In the genomic region with DNA sequence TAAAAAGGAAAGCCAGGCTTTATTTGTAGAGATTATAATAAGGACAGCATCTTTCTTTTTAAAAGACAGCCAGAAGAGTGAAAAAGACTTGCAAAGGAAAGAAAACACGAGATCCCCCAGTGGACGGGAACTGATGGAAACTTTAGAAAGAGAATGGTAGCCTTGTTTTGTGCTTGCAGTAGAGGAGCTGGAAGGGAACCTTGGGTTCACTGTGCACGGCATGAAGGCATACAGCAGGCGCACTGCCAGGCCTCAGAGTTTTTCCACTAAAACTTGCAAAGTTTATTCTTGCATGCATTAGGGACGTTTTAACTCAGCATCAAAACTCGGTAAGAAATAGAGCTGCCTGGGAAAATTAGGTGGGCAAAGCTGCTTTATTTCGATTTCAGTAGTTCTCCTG, we compare ENCODE assay signal across 15 cellular contexts.
DNase-seq lines count a peak whose midpoint lies in the region; ATAC-seq and TF ChIP-seq lines count a peak whose summit lies in the region.
"Had no signal": no experiment of that assay in that cellular context is flagged by ENCODE, and none has a peak within 500 bp of the region (broad histone marks: within the 10 kb centered on the region; RNA-seq: fewer than 3 reads in every experiment).

No MANE protein-coding gene starts in this region.

- DNase-seq in H9 (no peak), esophagus muscularis mucosa (ENCODE audit: extremely low spot score) (peak; percentile 77), neural crest cell (ENCODE audit: low read depth, low spot score) (no peak), NCI-H1694 treated with DMSO at 0.1 percent for 48 hours (lab: John Stamatoyannopoulos, UW) (no peak), body of pancreas (no peak), NCI-H345 (lab: John Stamatoyannopoulos, UW) (no peak)
- DNase-seq in activated naive CD4-positive, alpha-beta T cell (lab: John Stamatoyannopoulos, UW): no peak
- DNase-seq: BE2C; CD4-positive, alpha-beta memory T cell; DMS79; GDM1; GOT3; HCEC 1CT; HFFc6 had no signal

- no peak overlapping the region for H4K8ac ChIP-seq in H9 (replicated peaks; ENCODE audit: insufficient read length, low read depth, low read length)

- no peak overlapping the region for H2BK15ac ChIP-seq in H9 (ENCODE audit: low read depth, low read length)

- H2BK12ac ChIP-seq in H9 (ENCODE audit: insufficient read length, low read depth, low read length): no peak overlapping the region

- no peak overlapping the region for H2BK20ac ChIP-seq in H9 (ENCODE audit: low read depth, low read length, poor library complexity, severe bottlenecking)

- no peak overlapping the region for H3K4me2 ChIP-seq in H9 (ENCODE audit: insufficient read depth, insufficient read length, low read length)

- H3K14ac ChIP-seq in H9 (ENCODE audit: insufficient read depth, low read length): no peak overlapping the region

- H3K27me3 Mint-ChIP-seq in H9 (ENCODE audit: low read depth) (no peaks in the 10 kb centered on the region; the same call in 1 of the 2 replicates), neural crest cell (ENCODE audit: low read depth) (no peaks in the 10 kb centered on the region)
- H3K27me3 Mint-ChIP-seq: CD4-positive, alpha-beta memory T cell had no signal

- H3K79me2 ChIP-seq in H9 (ENCODE audit: insufficient read depth, low read length): no peaks in the 10 kb centered on the region

- no peak overlapping the region for H3K4ac ChIP-seq in H9 (ENCODE audit: low read depth, low read length)

- no CpG with 5 or more reads among the region's 7 CpGs for WGBS in H9 (ENCODE audit: extremely low coverage, insufficient read length, low lambda C conversion rate)
- WGBS in esophagus muscularis mucosa: 64% methylated on average over 7 of the region's 7 CpGs
- WGBS in body of pancreas, 2 donors: 60 to 72% methylated on average over 7 of the region's 7 CpGs

- no peak overlapping the region for H3T11ph ChIP-seq in H9 (ENCODE audit: low read length)

- H3K27ac ChIP-seq in H9 (ENCODE audit: insufficient read length, low read depth, low read length) (no peak overlapping the region), esophagus muscularis mucosa (replicated peaks in 1 of 4) (no peak overlapping the region), body of pancreas (no peak overlapping the region)
- H3K27ac ChIP-seq: C4-2B had no signal

- H3K9ac ChIP-seq in H9 (ENCODE audit: extremely low read depth, insufficient read length, low read length): no peak overlapping the region

- H3K4me1 Mint-ChIP-seq in H9: peaks cover 9 to 10% of the 10 kb centered on the region in 2 experiments
- peaks cover 16% of the 10 kb centered on the region for H3K4me1 Mint-ChIP-seq in neural crest cell
- H3K4me1 Mint-ChIP-seq: CD4-positive, alpha-beta memory T cell had no signal

- H3K36me3 Mint-ChIP-seq in H9 (ENCODE audit: insufficient read depth in 1 of 3, low read depth in 3 of 3) (0 out of 7 replicates have a peak, but pooled peaks cover 0 to 7% (median 2%) of the 10 kb centered on the region in 3 experiments), neural crest cell (ENCODE audit: low read depth) (peaks cover 2% of the 10 kb centered on the region)
- H3K36me3 Mint-ChIP-seq: CD4-positive, alpha-beta memory T cell had no signal

- H3K56ac ChIP-seq in H9 (ENCODE audit: insufficient read length, low read depth, low read length): no peak overlapping the region

- H3K27me3 ChIP-seq in H9 (ENCODE audit: insufficient read depth, low read length) (no peaks in the 10 kb centered on the region), esophagus muscularis mucosa (no peaks in the 10 kb centered on the region), body of pancreas (no peaks in the 10 kb centered on the region)
- H3K27me3 ChIP-seq: BE2C had no signal

- H3K18ac ChIP-seq in H9 (ENCODE audit: insufficient read length, low read depth, low read length): no peak overlapping the region

- TF ChIP-seq EP300 in esophagus muscularis mucosa (IDR thresholded peaks at IDR 0.05): no peak

- no peak overlapping the region for H2BK5ac ChIP-seq in H9 (ENCODE audit: insufficient read length, low read length)

- H3K79me1 ChIP-seq in H9 (ENCODE audit: insufficient read depth, low read depth, low read length, poor library complexity, severe bottlenecking): no peaks in the 10 kb centered on the region

- ATAC-seq in body of pancreas: no peak

- H3K27ac Mint-ChIP-seq in H9: peak overlapping the region in 1 of 3 experiments; percentile 44; a peak in 1 of 7 replicates
- H3K27ac Mint-ChIP-seq in neural crest cell (ENCODE audit: unreplicated experiment): peak overlapping the region; percentile 76
- H3K27ac Mint-ChIP-seq: CD4-positive, alpha-beta memory T cell; HFFc6 had no signal

- no peak overlapping the region for H3K23ac ChIP-seq in H9 (ENCODE audit: insufficient read length, low read depth, low read length)

- no peak overlapping the region for H3K4me3 ChIP-seq in esophagus muscularis mucosa
- H3K4me3 ChIP-seq in body of pancreas: no peak overlapping the region

- TF ChIP-seq CTCF in H9 (conservative IDR thresholded peaks at IDR 0.05) (no peak), esophagus muscularis mucosa (IDR thresholded peaks at IDR 0.05) (no peak), neural crest cell (conservative IDR thresholded peaks at IDR 0.05) (no peak), body of pancreas (IDR thresholded peaks at IDR 0.05) (no peak)

- intact Hi-C loops in esophagus muscularis mucosa (cut with DNase I): no loop called here
- intact Hi-C loops in body of pancreas (cut with DNase I): no loop called here

- H4K20me1 ChIP-seq in H9 (ENCODE audit: control insufficient read depth, insufficient read depth, insufficient read length): no peaks in the 10 kb centered on the region

- H3K9me3 ChIP-seq in H9 (ENCODE audit: control insufficient read depth, low read depth, low read length) (no peaks in the 10 kb centered on the region), esophagus muscularis mucosa (no peaks in the 10 kb centered on the region), body of pancreas (no peaks in the 10 kb centered on the region)
- H3K9me3 ChIP-seq: BE2C had no signal

- peak overlapping the region; percentile 73 for H2AFZ ChIP-seq in H9 (ENCODE audit: low read length)

- H4K5ac ChIP-seq in H9 (ENCODE audit: insufficient read length, low read depth, low read length): no peak overlapping the region

- no peak overlapping the region for H2BK120ac ChIP-seq in H9 (ENCODE audit: low read depth, low read length, poor library complexity, severe bottlenecking)

- H3K4me3 Mint-ChIP-seq in H9 (no peak overlapping the region), neural crest cell (no peak overlapping the region)
- H3K4me3 Mint-ChIP-seq: CD4-positive, alpha-beta memory T cell; HFFc6 had no signal

- no peak for TF ChIP-seq POLR2A in esophagus muscularis mucosa (IDR thresholded peaks at IDR 0.05; ENCODE audit: low read depth)
- TF ChIP-seq POLR2A in body of pancreas (IDR thresholded peaks at IDR 0.05): no peak

- H3K9me3 Mint-ChIP-seq in H9: peaks cover 3 to 15% of the 10 kb centered on the region in 2 experiments; a peak in 3 of 5 replicates
- H3K9me3 Mint-ChIP-seq in neural crest cell: peaks cover 5% of the 10 kb centered on the region

- no peak overlapping the region for H4K91ac ChIP-seq in H9 (ENCODE audit: insufficient read length, low read depth, low read length)

- H3K23me2 ChIP-seq in H9 (ENCODE audit: insufficient read length, low read depth, low read length, poor library complexity, severe bottlenecking): peaks cover 4% of the 10 kb centered on the region

- no peak overlapping the region for H2AK5ac ChIP-seq in H9 (ENCODE audit: insufficient read length, low read length)

- H3K4me1 ChIP-seq in H9 (ENCODE audit: insufficient read depth, low read length) (no peaks in the 10 kb centered on the region; the same call in 1 of the 2 replicates), esophagus muscularis mucosa (no peaks in the 10 kb centered on the region), body of pancreas (no peaks in the 10 kb centered on the region)
- H3K4me1 ChIP-seq: BE2C had no signal

- H3K36me3 ChIP-seq in esophagus muscularis mucosa: no peaks in the 10 kb centered on the region
- no peaks in the 10 kb centered on the region for H3K36me3 ChIP-seq in body of pancreas (replicated peaks in 1 of 2; ENCODE audit: insufficient read depth in 1 of 2, low read depth in 2 of 2)
- H3K36me3 ChIP-seq: BE2C had no signal
